16 cellular contexts compared by ENCODE assay signal in the genomic region with DNA sequence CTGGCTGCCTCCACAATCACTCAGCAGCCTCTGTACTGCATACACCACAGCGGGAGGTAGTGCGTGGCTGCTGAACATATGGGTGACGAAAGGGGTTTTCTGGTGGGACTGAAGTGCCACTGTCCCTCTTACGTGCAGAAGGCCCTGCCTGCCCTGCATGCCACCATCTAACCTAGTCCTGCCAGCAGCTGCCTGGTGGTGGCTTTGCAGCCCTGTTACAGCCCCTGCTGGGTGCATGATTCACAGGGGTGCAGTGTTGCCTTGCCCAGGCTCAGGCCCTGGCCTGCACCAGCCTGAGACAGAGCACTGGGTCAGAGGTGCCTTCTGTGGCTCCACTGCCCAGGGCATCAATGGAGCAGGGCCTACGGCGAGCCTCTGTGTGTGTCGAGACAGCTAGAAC. TPM values are rescaled to one million over a fixed set of nuclear protein-coding genes. Genes with fewer than 3 reads are reported as not detected.
DNase-seq lines count a peak whose midpoint lies in the region; ATAC-seq, FAIRE-seq and TF ChIP-seq lines count a peak whose summit lies in the region.
"Had no signal": no experiment of that assay in that cellular context is flagged by ENCODE, and none has a peak within 500 bp of the region (broad histone marks: within the 10 kb centered on the region; RNA-seq: fewer than 3 reads in every experiment).

No MANE protein-coding gene starts in this region.

- H3K4ac ChIP-seq in neuronal stem cell (ENCODE audit: low read length), result peak overlapping the region; percentile 10

- peak overlapping the region; percentile 33 for H2BK12ac ChIP-seq in neuronal stem cell (ENCODE audit: low read length)

- FAIRE-seq in GM12878 (lab: Jason Lieb, UNC), result no peak
- FAIRE-seq: K562 had no signal

- peak overlapping the region; percentile 35 for H2BK5ac ChIP-seq in neuronal stem cell (ENCODE audit: low read length)

- WGBS in GM12878 (ENCODE audit: insufficient coverage, insufficient replicate concordance, low lambda C conversion rate, missing lambda C conversion rate), result 63% methylated on average over 7 of the region's 7 CpGs
- WGBS in neuronal stem cell (ENCODE audit: extremely low coverage in 2 of 2, insufficient read length in 2 of 2, insufficient replicate concordance in 1 of 2), 2 donors, result no CpG with 5 or more reads among the region's 7 CpGs
- 94% methylated on average over 3 of the region's 7 CpGs; no CpG with 5 or more reads in 1 of the 2 donors for WGBS in gastroesophageal sphincter (ENCODE audit: low coverage in 1 of 2), 2 donors
- WGBS in smooth muscle cell (ENCODE audit: low lambda C conversion rate), result 98% methylated on average over 7 of the region's 7 CpGs

- no peaks in the 10 kb centered on the region for H3F3A ChIP-seq in MM.1S (ENCODE audit: insufficient read depth, low read length)
- H3F3A ChIP-seq in smooth muscle cell (ENCODE audit: low read depth), result no peaks in the 10 kb centered on the region

- CTCF ChIA-PET in GM12878 (lab: Yijun Ruan, JAX), result interaction anchor here (0.6 to 9.2 kb wide), 3 partner anchors 10 to 494 kb away, joined by 3 to 288 read pairs (median 11); no protein-coding TSS in a partner anchor

- H2AK5ac ChIP-seq in neuronal stem cell (ENCODE audit: low read depth, low read length), result peak overlapping the region; percentile 21

- H4K8ac ChIP-seq in neuronal stem cell (ENCODE audit: low read depth, low read length), result no peak overlapping the region

- no peak for TF ChIP-seq RAD21 in GM12878 (IDR thresholded peaks at IDR 0.05; ENCODE audit: insufficient read depth, low read depth, low read length)

- no peaks in the 10 kb centered on the region for H3K9me3 ChIP-seq in MM.1S (replicated peaks; ENCODE audit: insufficient read depth, low read length)
- H3K9me3 ChIP-seq in GM12878 (replicated peaks; ENCODE audit: control insufficient read depth, insufficient read depth, low read length), result peaks cover 18% of the 10 kb centered on the region; the same call in 2 of the 3 replicates
- H3K9me3 ChIP-seq in neuronal stem cell (replicated peaks in 1 of 2; ENCODE audit: control insufficient read depth in 2 of 2, insufficient read depth in 1 of 2, low read depth in 1 of 2, low read length in 2 of 2), result peaks cover 3 to 16% of the 10 kb centered on the region in 2 donors
- no peaks in the 10 kb centered on the region for H3K9me3 ChIP-seq in gastroesophageal sphincter
- no peaks in the 10 kb centered on the region for H3K9me3 ChIP-seq in smooth muscle cell (replicated peaks; ENCODE audit: low read depth)
- H3K9me3 ChIP-seq: vagina had no signal

- H3K9me2 ChIP-seq in MM.1S (replicated peaks; ENCODE audit: insufficient read depth, low read length), result no peaks in the 10 kb centered on the region

- H3K4me3 ChIP-seq in MM.1S (ENCODE audit: low read length) (no peak overlapping the region), GM12878 (peak overlapping the region; percentile 27; the same call in 1 of the 2 replicates), neuronal stem cell (ENCODE audit: low read length in 2 of 2) (no peak overlapping the region), gastroesophageal sphincter (no peak overlapping the region), smooth muscle cell (no peak overlapping the region)
- H3K4me3 ChIP-seq: K562, vagina had no signal

- SMC1A ChIA-PET in GM12878 (lab: Charles Lee; ENCODE audit: uncharacterized antibody, unreplicated experiment), result interaction anchor here (0.6 to 8.8 kb wide), 3 partner anchors 11 to 92 kb away, joined by 7 to 223 read pairs (median 164); no protein-coding TSS in a partner anchor

- no peaks in the 10 kb centered on the region for H3K36me3 ChIP-seq in MM.1S (replicated peaks; ENCODE audit: insufficient read depth, low read length)
- no peaks in the 10 kb centered on the region for H3K36me3 ChIP-seq in GM12878 (ENCODE audit: control insufficient read depth in 2 of 2, insufficient read depth in 2 of 2, low read length in 1 of 2)
- no peaks in the 10 kb centered on the region for H3K36me3 ChIP-seq in neuronal stem cell (replicated peaks in 1 of 2; ENCODE audit: control insufficient read depth in 2 of 2, insufficient read depth in 2 of 2, low read length in 2 of 2)
- H3K36me3 ChIP-seq in gastroesophageal sphincter, result no peaks in the 10 kb centered on the region
- H3K36me3 ChIP-seq in smooth muscle cell (ENCODE audit: low read depth), result no peaks in the 10 kb centered on the region
- H3K36me3 ChIP-seq: vagina had no signal

- H4K91ac ChIP-seq in neuronal stem cell (ENCODE audit: low read depth, low read length, poor library complexity), result no peak overlapping the region

- intact Hi-C loops in GM12878 (cut with micrococcal nuclease; ENCODE audit: unreplicated experiment), result loop anchor here (1.0 kb wide), 1 partner anchor 9 kb away; no protein-coding TSS in a partner anchor

- POLR2A ChIA-PET in GM12878 (lab: Charles Lee), result interaction anchor here (0.6 to 6.2 kb wide), 6 partner anchors 10 to 307 kb away, joined by 3 to 47 read pairs (median 3); partner anchors contain the start of gene SYPL1

- DNase-seq in MM.1S (no peak), GM12878 (ENCODE audit: low read depth, low spot score) (no peak), neuronal stem cell (ENCODE audit: low spot score) (no peak), smooth muscle cell (lab: John Stamatoyannopoulos, UW; ENCODE audit: unreplicated experiment) (no peak)
- no peak for DNase-seq in stimulated activated CD8-positive, alpha-beta memory T cell treated with anti-CD3 and anti-CD28 coated beads, Interleukin-4, amount 100 ng/mL, for 48 hours
- DNase-seq: hypothalamus; naive thymus-derived CD8-positive, alpha-beta T cell; NCI-H1436 treated with DMSO at 0.1 percent for 48 hours; stimulated activated CD4-positive, alpha-beta T cell treated with anti-CD3 and anti-CD28 coated beads, Interleukin-2, amount 100 ng/mL, for 48 hours; T1000 had no signal

- H4K20me1 ChIP-seq in MM.1S (ENCODE audit: insufficient read depth, low read length), result no peaks in the 10 kb centered on the region
- no peaks in the 10 kb centered on the region for H4K20me1 ChIP-seq in GM12878 (ENCODE audit: control insufficient read depth, insufficient read depth)
- no peaks in the 10 kb centered on the region for H4K20me1 ChIP-seq in smooth muscle cell (ENCODE audit: low read depth)

- H3K4me2 ChIP-seq in MM.1S (ENCODE audit: low read depth, low read length), result peak overlapping the region; percentile 31; the same call in 1 of the 2 replicates
- H3K4me2 ChIP-seq in GM12878 (ENCODE audit: control insufficient read depth, insufficient read depth), result peak overlapping the region; percentile 86
- no peak overlapping the region for H3K4me2 ChIP-seq in neuronal stem cell (ENCODE audit: insufficient read depth, low read length, poor library complexity, severe bottlenecking)
- no peak overlapping the region for H3K4me2 ChIP-seq in smooth muscle cell

- RAD21 ChIA-PET in GM12878 (lab: Charles Lee; ENCODE audit: unreplicated experiment), result interaction anchor here (1.1 to 6.0 kb wide), 3 partner anchors 12 to 88 kb away, joined by 3 to 118 read pairs (median 4); no protein-coding TSS in a partner anchor

- no peaks in the 10 kb centered on the region for H3K79me1 ChIP-seq in neuronal stem cell (ENCODE audit: low read depth, low read length)

- TF ChIP-seq POLR2A in GM12878 (IDR thresholded peaks at IDR 0.05; ENCODE audit: low read depth, low read length) (no peak), gastroesophageal sphincter (IDR thresholded peaks at IDR 0.05) (no peak)

- H2AFZ ChIP-seq in MM.1S (ENCODE audit: low read length) (no peak overlapping the region), GM12878 (ENCODE audit: control insufficient read depth, low read depth, low read length) (peak overlapping the region; percentile 55), neuronal stem cell (ENCODE audit: low read length) (peak overlapping the region; percentile 62), smooth muscle cell (ENCODE audit: low read depth) (no peak overlapping the region)

- peak overlapping the region; percentile 81 for H3K18ac ChIP-seq in neuronal stem cell (ENCODE audit: low read length)

- in situ Hi-C loops in GM12878 (cut with MboI), result no loop called here

- H3K27ac ChIP-seq in MM.1S (ENCODE audit: low read length), result no peak overlapping the region
- peak overlapping the region; percentile 91 for H3K27ac ChIP-seq in GM12878 (ENCODE audit: control insufficient read depth, insufficient read depth)
- H3K27ac ChIP-seq in neuronal stem cell (replicated peaks; ENCODE audit: low read length), result no peak overlapping the region
- H3K27ac ChIP-seq in gastroesophageal sphincter, result no peak overlapping the region
- no peak overlapping the region for H3K27ac ChIP-seq in smooth muscle cell (ENCODE audit: low read depth)
- H3K27ac ChIP-seq: vagina had no signal

- ATAC-seq in GM12878, result peak; percentile 7
- no peak for ATAC-seq in gastroesophageal sphincter
- no peak for ATAC-seq in HG03135 (IDR thresholded peaks at IDR 0.05; ENCODE audit: unreplicated experiment)
- ATAC-seq: K562; left lobe of liver; naive thymus-derived CD8-positive, alpha-beta T cell had no signal

- peak overlapping the region; percentile 56 for H2BK15ac ChIP-seq in neuronal stem cell (ENCODE audit: low read length)

- BruUV-seq in GM12878 (replicated peaks; lab: Mats Ljungman, UMichigan), result no TSS peak

- H2BK120ac ChIP-seq in neuronal stem cell (ENCODE audit: low read depth, low read length), result no peak overlapping the region

- peaks cover 8% of the 10 kb centered on the region for H3K4me1 ChIP-seq in MM.1S (ENCODE audit: low read length)
- H3K4me1 ChIP-seq in GM12878 (ENCODE audit: control insufficient read depth, insufficient read depth, low read length), result peaks cover 74% of the 10 kb centered on the region
- H3K4me1 ChIP-seq in neuronal stem cell (ENCODE audit: control insufficient read depth in 2 of 2, insufficient read depth in 1 of 2, low read depth in 1 of 2, low read length in 2 of 2), result peaks cover 25 to 27% of the 10 kb centered on the region in 2 donors
- peaks cover 6 to 86% (median 18%) of the 10 kb centered on the region in 3 donors for H3K4me1 ChIP-seq in gastroesophageal sphincter
- H3K4me1 ChIP-seq in smooth muscle cell (ENCODE audit: low read depth), result peaks cover 17% of the 10 kb centered on the region

- H3K27me3 ChIP-seq in MM.1S (replicated peaks; ENCODE audit: insufficient read depth, low read length) (no peaks in the 10 kb centered on the region), GM12878 (replicated peaks in 1 of 2; ENCODE audit: control insufficient read depth in 2 of 2, insufficient read depth in 2 of 2, low read length in 1 of 2) (no peaks in the 10 kb centered on the region), neuronal stem cell (ENCODE audit: control insufficient read depth in 3 of 3, insufficient read depth in 3 of 3, low read depth in 1 of 3, low read length in 3 of 3) (peaks cover 0 to 5% (median 0%) of the 10 kb centered on the region in 3 experiments), gastroesophageal sphincter (no peaks in the 10 kb centered on the region), smooth muscle cell (ENCODE audit: low read depth) (no peaks in the 10 kb centered on the region)
- H3K27me3 ChIP-seq: vagina had no signal

- TF ChIP-seq CTCF in GM12872 (IDR thresholded peaks at IDR 0.05; ENCODE audit: insufficient read depth, low read depth, low read length) (0 out of 3 replicates have a peak, but pooled peaks have one; percentile 1), MM.1S (IDR thresholded peaks at IDR 0.05; ENCODE audit: low read length) (no peak), GM12878 (IDR thresholded peaks at IDR 0.05 in 2 of 3, conservative IDR thresholded peaks at IDR 0.05 in 1 of 3; ENCODE audit: control insufficient read depth in 2 of 3, extremely low read depth in 1 of 3, insufficient read depth in 1 of 3, low read depth in 3 of 3, low read length in 3 of 3) (0 out of 6 replicates have a peak, but pooled peaks of 1 of the 3 experiments have one; percentile 2), gastroesophageal sphincter (IDR thresholded peaks at IDR 0.05) (no peak), smooth muscle cell (IDR thresholded peaks at IDR 0.05; ENCODE audit: borderline replicate concordance, insufficient read depth, poor library complexity, severe bottlenecking) (no peak)

- no peak overlapping the region for H3K14ac ChIP-seq in neuronal stem cell (ENCODE audit: low read length)

- H3K79me2 ChIP-seq in MM.1S (ENCODE audit: low read length) (no peaks in the 10 kb centered on the region), GM12878 (ENCODE audit: control insufficient read depth, insufficient read depth, low read length) (no peaks in the 10 kb centered on the region), smooth muscle cell (ENCODE audit: low read depth) (no peaks in the 10 kb centered on the region)

- no peak overlapping the region for H3K9ac ChIP-seq in MM.1S (ENCODE audit: low read length)
- H3K9ac ChIP-seq in GM12878 (ENCODE audit: control insufficient read depth, insufficient read depth, low read length), result peak overlapping the region; percentile 49
- H3K9ac ChIP-seq in neuronal stem cell (ENCODE audit: low read depth, low read length, poor library complexity), result peak overlapping the region; percentile 15
- H3K9ac ChIP-seq in smooth muscle cell (ENCODE audit: low read depth), result no peak overlapping the region

- TF ChIP-seq EP300 in GM12878 (IDR thresholded peaks at IDR 0.05; ENCODE audit: borderline replicate concordance in 1 of 2, control insufficient read depth in 1 of 2, low read depth in 2 of 2, low read length in 2 of 2) (no peak), gastroesophageal sphincter (IDR thresholded peaks at IDR 0.05) (no peak)

- no peak overlapping the region for H3K23ac ChIP-seq in neuronal stem cell (ENCODE audit: low read depth, low read length, poor library complexity)

RNA-seq across cellular contexts. Expression of gene SYPL1, which starts 50.1 kb away (rescaled TPM):
- 43.4 and 44.9 TPM in 2 replicates for total RNA-seq in GM12878 (2013; cell fraction: nucleolus; rRNA removed)
- 34.5 and 41.2 TPM in 2 replicates for total RNA-seq in GM12878 (2014; rRNA removed)
- 43.5 and 44.3 TPM in 2 replicates for total RNA-seq in GM12878 (2014; rRNA removed; fragmentation: Illumina TruSeq; extraction: Trizol)
- 63.5 and 69.1 TPM in 2 replicates for total RNA-seq in GM12878 (2021)
- 23.9 TPM for polyA plus RNA-seq in GM12878 (2011; ENCODE audit: low read depth)
- polyA plus RNA-seq in GM12878 (2011; rRNA removed), result 97.0 and 138 TPM in 2 replicates
- polyA plus RNA-seq in GM12878 (2011; cell fraction: cytosol; rRNA removed), result 50.4 and 71.4 TPM in 2 replicates
- 22.1 and 24.2 TPM in 2 replicates for polyA plus RNA-seq in GM12878 (2011; cell fraction: nucleus; rRNA removed)
- 46.9 and 54.4 TPM in 2 replicates for polyA plus RNA-seq in GM12878 (2012)
- 78.4 and 104 TPM in 2 replicates for polyA plus RNA-seq in GM12878 (2014; fragmentation: Illumina TruSeq; extraction: Trizol)
- 100 to 1,000 TPM; 109 to 177 TPM for polyA plus RNA-seq in GM12878 (2014; fragmentation: Nextera tagmentation; extraction: Ambion mirVana)
- 46.1 and 56.9 TPM in 2 replicates for polyA plus RNA-seq in GM12878 (2014; rRNA removed)
- polyA plus RNA-seq in GM12878 (2016; fragmentation: Nextera tagmentation; extraction: Ambion mirVana), result 100 to 1,000 TPM in 1 of 2 experiments, 10 to 100 TPM in 1; 96.2 to 103 TPM
- polyA minus RNA-seq in GM12878 (2011; rRNA and poly(A)+ RNA removed), result 105 and 152 TPM in 2 replicates
- 36.2 and 36.9 TPM in 2 replicates for polyA minus RNA-seq in GM12878 (2011; cell fraction: cytosol; rRNA and poly(A)+ RNA removed)
- polyA minus RNA-seq in GM12878 (2011; cell fraction: nucleus; rRNA and poly(A)+ RNA removed), result 22.6 and 37.8 TPM in 2 replicates
- 24.2 TPM for polyA plus RNA-seq in neuronal stem cell (2013, experiment 1 of 2)
- polyA plus RNA-seq in neuronal stem cell (2013, experiment 2 of 2), result 25.2 TPM
- 100 to 1,000 TPM in 1 of 4 donors, 10 to 100 TPM in 3; 80.0 to 132 (median 93.2) TPM for total RNA-seq in gastroesophageal sphincter
- 93.3 and 107 TPM in 2 replicates for total RNA-seq in smooth muscle cell
- polyA plus RNA-seq in smooth muscle cell, result 75.2 and 96.0 TPM in 2 replicates

Comparison
In these comparisons a context has a peak if more than half of its experiments do, and no peak if none do; other contexts are left out.
1. H2AFZ ChIP-seq: peak in GM12878 (single experiment) and neuronal stem cell (single experiment); none in MM.1S (single experiment) and smooth muscle cell (single experiment).
2. H3K4me2 ChIP-seq: peak in MM.1S (single experiment) and GM12878 (single experiment); none in neuronal stem cell (single experiment) and smooth muscle cell (single experiment).
3. H3K9ac ChIP-seq: peak in GM12878 (single experiment) and neuronal stem cell (single experiment); none in MM.1S (single experiment) and smooth muscle cell (single experiment).